In the genomic region with DNA sequence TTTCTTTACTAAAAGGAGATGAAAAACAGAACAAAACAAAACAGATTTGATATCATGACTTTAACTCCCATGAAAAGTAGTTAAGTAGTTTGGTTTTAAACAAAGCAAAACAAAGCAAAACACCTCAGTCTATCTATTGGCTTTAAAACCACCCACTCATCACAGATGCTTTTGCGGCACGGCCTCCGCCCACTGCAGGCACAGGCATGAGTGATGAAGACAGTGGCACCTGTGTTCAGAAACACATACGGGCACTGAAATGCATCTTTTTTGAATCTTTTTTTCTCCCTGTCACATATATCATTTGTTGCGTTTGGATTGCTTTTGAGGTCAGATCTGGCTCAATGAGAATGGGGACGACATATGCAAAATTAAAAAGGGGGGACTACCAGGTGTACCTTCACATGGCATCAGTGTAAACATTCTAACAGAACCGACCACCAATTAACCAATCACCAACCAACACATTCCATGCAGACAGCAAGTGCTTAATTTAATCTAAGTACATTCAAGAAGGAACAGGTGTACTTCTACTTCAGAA, we compare ENCODE assay signal across 1 cellular context.
TF ChIP-seq lines count a peak whose summit lies in the region.

No MANE protein-coding gene starts in this region.

TF ChIP-seq in IMR-90, 13 proteins besides CTCF, POLR2A, EP300 and RAD21 (continued from another document):
- TF ChIP-seq CHD1 (IDR thresholded peaks at IDR 0.05; ENCODE audit: low read depth, low read length) (no peak), MAFK (IDR thresholded peaks at IDR 0.05; ENCODE audit: low read depth, low read length) (no peak)
